ENCODE assay signal across 20 cellular contexts in genomic region chr16:87068316-87068715, GRCh38.
DNase-seq lines count a peak whose midpoint lies in the region; ATAC-seq and TF ChIP-seq lines count a peak whose summit lies in the region.
"Had no signal": no experiment of that assay in that cellular context is flagged by ENCODE, and none has a peak within 500 bp of the region (broad histone marks: within the 10 kb centered on the region; RNA-seq: fewer than 3 reads in every experiment).

No MANE protein-coding gene starts in this region.

- H3K4me1 ChIP-seq in sigmoid colon, result no peaks in the 10 kb centered on the region
- H3K4me1 ChIP-seq: BE2C had no signal

- no peaks in the 10 kb centered on the region for H3K9me3 Mint-ChIP-seq in nephron
- no peaks in the 10 kb centered on the region for H3K9me3 Mint-ChIP-seq in activated T-cell treated with anti-CD3 and anti-CD28 coated beads, Interleukin-2, amount 50 U/mL, for 24 hours
- H3K9me3 Mint-ChIP-seq: HFFc6 had no signal

- no peak for TF ChIP-seq EP300 in sigmoid colon (IDR thresholded peaks at IDR 0.05)

- no peak overlapping the region for H3K27ac ChIP-seq in sigmoid colon
- H3K27ac ChIP-seq: KMS-11 had no signal

- no peaks in the 10 kb centered on the region for H3K36me3 Mint-ChIP-seq in nephron (ENCODE audit: low read depth)
- H3K36me3 Mint-ChIP-seq in activated T-cell treated with anti-CD3 and anti-CD28 coated beads, Interleukin-2, amount 50 U/mL, for 24 hours (ENCODE audit: low read depth), result no peaks in the 10 kb centered on the region
- H3K36me3 Mint-ChIP-seq: CD4-positive, CD25-positive, alpha-beta regulatory T cell had no signal

- peaks cover 60% of the 10 kb centered on the region for H3K4me1 Mint-ChIP-seq in nephron
- H3K4me1 Mint-ChIP-seq in activated T-cell treated with anti-CD3 and anti-CD28 coated beads, Interleukin-2, amount 50 U/mL, for 24 hours (ENCODE audit: low read depth), result no peaks in the 10 kb centered on the region

- no peak for TF ChIP-seq CTCF in nephron (IDR thresholded peaks at IDR 0.05; ENCODE audit: unreplicated experiment in 3 of 3)
- TF ChIP-seq CTCF in sigmoid colon (IDR thresholded peaks at IDR 0.05), result no peak

- peaks cover 82% of the 10 kb centered on the region for H3K27me3 Mint-ChIP-seq in nephron (ENCODE audit: low read depth)
- peaks cover 56% of the 10 kb centered on the region for H3K27me3 Mint-ChIP-seq in activated T-cell treated with anti-CD3 and anti-CD28 coated beads, Interleukin-2, amount 50 U/mL, for 24 hours

- no peaks in the 10 kb centered on the region for H3K9me3 ChIP-seq in sigmoid colon
- H3K9me3 ChIP-seq: BE2C had no signal

- peak overlapping the region; percentile 97 to 98 (median 97) for H3K27ac Mint-ChIP-seq in nephron
- H3K27ac Mint-ChIP-seq in activated T-cell treated with anti-CD3 and anti-CD28 coated beads, Interleukin-2, amount 50 U/mL, for 24 hours, result no peak overlapping the region
- H3K27ac Mint-ChIP-seq: CD4-positive, CD25-positive, alpha-beta regulatory T cell; HFFc6 had no signal

- H3K4me3 ChIP-seq in sigmoid colon, result no peak overlapping the region

- intact Hi-C loops in sigmoid colon (cut with DNase I), result loop anchor here (10.0 kb wide), 1 partner anchor 206 kb away; no protein-coding TSS in a partner anchor

- DNase-seq in HuH-7.5 (ENCODE audit: low spot score), result peak; percentile 4
- DNase-seq in astrocyte of the hippocampus (ENCODE audit: low read depth, low spot score), result peak; percentile 96
- peak; percentile 22 for DNase-seq in sigmoid colon
- no peak for DNase-seq in activated T-cell treated with anti-CD3 and anti-CD28 coated beads, Interleukin-2, amount 50 U/mL, for 24 hours
- no peak for DNase-seq in activated naive CD4-positive, alpha-beta T cell treated with Interleukin-2 at 50 U/mL for 16 hours
- no peak for DNase-seq in NCI-H1092 treated with DMSO at 0.1 percent for 48 hours (lab: John Stamatoyannopoulos, UW)
- DNase-seq: BE2C; Calu3; CD4-positive, CD25-positive, alpha-beta regulatory T cell; GF-D8; HFFc6; NCI-H1436; NCI-H2029 treated with DMSO at 0.1 percent for 48 hours; NCI-H2171; NCI-H526; PC-3; RPMI8226 had no signal

- ATAC-seq in HG03432 (IDR thresholded peaks at IDR 0.05; ENCODE audit: unreplicated experiment), result no peak
- ATAC-seq: PC-3 had no signal

- no peaks in the 10 kb centered on the region for H3K36me3 ChIP-seq in sigmoid colon
- H3K36me3 ChIP-seq: BE2C had no signal

- TF ChIP-seq POLR2A in sigmoid colon (IDR thresholded peaks at IDR 0.05), result no peak

- 79 to 83% methylated on average over 13 of the region's 13 CpGs for WGBS in sigmoid colon, 2 donors

- peak overlapping the region; percentile 36 to 66 (median 50) for H3K4me3 Mint-ChIP-seq in nephron
- H3K4me3 Mint-ChIP-seq in activated T-cell treated with anti-CD3 and anti-CD28 coated beads, Interleukin-2, amount 50 U/mL, for 24 hours, result no peak overlapping the region
- H3K4me3 Mint-ChIP-seq: CD4-positive, CD25-positive, alpha-beta regulatory T cell; HFFc6 had no signal

- H3K27me3 ChIP-seq in sigmoid colon, result peaks cover 0 to 75% (median 40%) of the 10 kb centered on the region in 3 donors

Comparison
In these comparisons a context has a peak if more than half of its experiments do, and no peak if none do; other contexts are left out.
1. DNase-seq: peak in HuH-7.5 (single experiment), astrocyte of the hippocampus (single experiment) and sigmoid colon (single experiment); none in activated T-cell treated with anti-CD3 and anti-CD28 coated beads, Interleukin-2, amount 50 U/mL, for 24 hours (single experiment), activated naive CD4-positive, alpha-beta T cell treated with Interleukin-2 at 50 U/mL for 16 hours (single experiment) and NCI-H1092 treated with DMSO at 0.1 percent for 48 hours (single experiment).